In the genomic region with DNA sequence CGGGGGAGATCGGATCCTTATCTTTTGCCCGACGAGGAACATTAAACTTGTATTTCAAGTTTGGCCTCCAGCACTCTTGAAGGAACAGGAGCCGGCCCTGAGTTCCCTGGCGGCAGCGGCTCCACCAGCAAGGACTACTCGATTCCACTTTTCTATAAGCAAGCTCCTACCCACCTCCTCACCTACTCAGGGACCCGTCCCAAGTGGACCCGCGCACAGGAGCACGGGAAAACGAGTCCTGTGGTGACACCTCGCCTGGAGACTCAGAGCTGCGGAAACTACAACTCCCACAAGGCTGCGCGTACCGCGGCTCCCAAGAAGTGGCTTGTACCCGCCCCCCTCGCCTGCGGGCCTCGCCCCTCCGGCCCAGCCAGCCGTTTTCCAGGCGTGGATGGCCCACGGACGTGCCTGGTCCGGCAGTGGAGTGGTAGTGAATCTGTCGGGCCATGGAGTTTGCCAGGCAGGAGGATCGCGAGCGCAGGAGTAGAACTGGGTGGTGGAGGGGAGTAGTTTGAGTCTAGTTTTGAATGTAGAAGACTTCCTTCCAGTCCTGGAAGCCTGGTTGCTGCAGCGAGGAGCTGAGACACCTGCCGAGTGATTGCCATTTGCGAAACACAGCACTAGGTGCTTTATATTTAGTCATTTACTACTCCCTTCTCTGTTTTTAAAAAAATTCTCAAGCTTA, we compare ENCODE assay signal across 1 cellular context.
TF ChIP-seq lines count a peak whose summit lies in the region.

A gene (minus strand): TSS at position 206 of the 685 bp plus-strand sequence. CDS start 476 bp downstream, outside the sequence.

TF ChIP-seq in SK-N-SH treated with all-trans-retinoic acid at 6 μM for 48 hours, 23 proteins besides CTCF, POLR2A, EP300 and RAD21 (continued from another document):
- TF ChIP-seq, protein P1, sequence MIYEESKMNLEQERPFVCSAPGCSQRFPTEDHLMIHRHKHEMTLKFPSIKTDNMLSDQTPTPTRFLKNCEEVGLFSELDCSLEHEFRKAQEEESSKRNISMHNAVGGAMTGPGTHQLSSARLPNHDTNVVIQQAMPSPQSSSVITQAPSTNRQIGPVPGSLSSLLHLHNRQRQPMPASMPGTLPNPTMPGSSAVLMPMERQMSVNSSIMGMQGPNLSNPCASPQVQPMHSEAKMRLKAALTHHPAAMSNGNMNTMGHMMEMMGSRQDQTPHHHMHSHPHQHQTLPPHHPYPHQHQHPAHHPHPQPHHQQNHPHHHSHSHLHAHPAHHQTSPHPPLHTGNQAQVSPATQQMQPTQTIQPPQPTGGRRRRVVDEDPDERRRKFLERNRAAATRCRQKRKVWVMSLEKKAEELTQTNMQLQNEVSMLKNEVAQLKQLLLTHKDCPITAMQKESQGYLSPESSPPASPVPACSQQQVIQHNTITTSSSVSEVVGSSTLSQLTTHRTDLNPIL (CRISPR knock-in tag; IDR thresholded peaks at IDR 0.05; ENCODE audit: low read depth), result no peak
- TF ChIP-seq ZFP30 (CRISPR knock-in tag; IDR thresholded peaks at IDR 0.05), result no peak
- TF ChIP-seq BACH2 (CRISPR knock-in tag; IDR thresholded peaks at IDR 0.05; ENCODE audit: borderline replicate concordance), result no peak
- no peak for TF ChIP-seq TCF4 (CRISPR knock-in tag; IDR thresholded peaks at IDR 0.05; ENCODE audit: borderline replicate concordance)
